Comparison of ENCODE assay signal across 20 cellular contexts in the genomic region with DNA sequence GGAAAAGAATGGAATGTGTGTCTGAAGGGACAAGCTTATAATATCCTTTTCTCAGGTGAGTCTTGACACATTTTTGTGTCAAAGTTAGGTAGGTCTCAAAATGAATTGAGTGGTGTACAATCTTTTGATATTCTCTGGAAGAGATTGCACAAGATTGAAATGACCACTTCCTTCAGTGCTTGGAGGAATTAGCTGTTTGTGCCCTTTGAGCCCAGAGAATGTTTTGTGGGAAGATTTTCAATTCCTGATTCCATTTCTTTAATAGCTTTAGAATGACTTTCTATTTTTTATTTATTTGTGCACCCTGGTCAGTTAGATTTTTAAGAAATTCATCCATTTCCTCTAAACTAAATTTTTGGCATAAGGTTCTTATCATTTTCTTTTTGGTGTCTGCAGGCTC. TPM values are rescaled to one million over a fixed set of nuclear protein-coding genes. Genes with fewer than 3 reads are reported as not detected.
DNase-seq lines count a peak whose midpoint lies in the region; ATAC-seq, FAIRE-seq and TF ChIP-seq lines count a peak whose summit lies in the region.
"Had no signal": no experiment of that assay in that cellular context is flagged by ENCODE, and none has a peak within 500 bp of the region (broad histone marks: within the 10 kb centered on the region; RNA-seq: fewer than 3 reads in every experiment).

No MANE protein-coding gene starts in this region.

- H3K4me1 ChIP-seq in ACC112 (ENCODE audit: control insufficient read depth, insufficient read depth, low read length, unreplicated experiment) = peaks cover 5% of the 10 kb centered on the region
- H3K4me1 ChIP-seq in astrocyte (ENCODE audit: insufficient read depth, low read length) = no peaks in the 10 kb centered on the region

- no peak for FAIRE-seq in astrocyte (lab: Jason Lieb, UNC)
- FAIRE-seq in urothelium cell line (lab: Jason Lieb, UNC) = no peak

- TF ChIP-seq CTCF in astrocyte (IDR thresholded peaks at IDR 0.05; ENCODE audit: insufficient read depth, low read depth, low read length) = no peak
- TF ChIP-seq CTCF in fibroblast of villous mesenchyme (IDR thresholded peaks at IDR 0.05; ENCODE audit: insufficient read depth, low read depth, low read length) = no peak

- no peaks in the 10 kb centered on the region for H4K20me1 ChIP-seq in astrocyte (ENCODE audit: insufficient read depth, low read length)
- H4K20me1 ChIP-seq: BLaER1 had no signal

- H3K27ac Mint-ChIP-seq in astrocyte (ENCODE audit: unreplicated experiment) = no peak overlapping the region
- H3K27ac Mint-ChIP-seq: GM23338 had no signal

- H3K9ac ChIP-seq in astrocyte (ENCODE audit: low read length) = no peak overlapping the region
- H3K9ac ChIP-seq: BLaER1 had no signal

- H3K36me3 ChIP-seq in ACC112 (ENCODE audit: insufficient read depth, low read length) = no peaks in the 10 kb centered on the region
- H3K36me3 ChIP-seq in astrocyte (ENCODE audit: insufficient read depth, low read length) = no peaks in the 10 kb centered on the region
- H3K36me3 ChIP-seq: BLaER1 had no signal

- no peaks in the 10 kb centered on the region for H3K36me3 Mint-ChIP-seq in astrocyte (ENCODE audit: low read depth, unreplicated experiment)

- H3K9me3 ChIP-seq in astrocyte (ENCODE audit: insufficient read depth, low read depth, low read length) = no peaks in the 10 kb centered on the region
- H3K9me3 ChIP-seq: BLaER1 had no signal

- DNase-seq in EH (ENCODE audit: low read depth) = peak; percentile 73
- DNase-seq in astrocyte (ENCODE audit: low read depth) = peak; percentile 3
- peak; percentile 36 for DNase-seq in fibroblast of villous mesenchyme (ENCODE audit: low read depth)
- DNase-seq in urothelium cell line (ENCODE audit: low spot score) = no peak
- DNase-seq: 8988T, KBM-7, NCI-H1092, NCI-H187, NCI-H446, NCI-H82, Right ventricle myocardium superior had no signal

- ATAC-seq in HG02970 (IDR thresholded peaks at IDR 0.05; ENCODE audit: low FRiP score, unreplicated experiment) (no peak), GM18868 (IDR thresholded peaks at IDR 0.05; ENCODE audit: unreplicated experiment) (no peak), HG03175 (IDR thresholded peaks at IDR 0.05; ENCODE audit: unreplicated experiment) (no peak)
- ATAC-seq: GM23338, Panc1, SK-N-SH treated with all-trans-retinoic acid at 6 μM for 48 hours had no signal

- peaks cover 7% of the 10 kb centered on the region for H3K9me3 Mint-ChIP-seq in astrocyte (ENCODE audit: unreplicated experiment)

- H3K27me3 ChIP-seq in ACC112 (ENCODE audit: insufficient read depth, low read length) (no peaks in the 10 kb centered on the region), astrocyte (ENCODE audit: insufficient read depth, low read length) (no peaks in the 10 kb centered on the region)
- H3K27me3 ChIP-seq: BLaER1 had no signal

- no peak overlapping the region for H3K4me2 ChIP-seq in astrocyte (ENCODE audit: low read length)
- H3K4me2 ChIP-seq: BLaER1, GM23338 had no signal

- no peaks in the 10 kb centered on the region for H3K4me1 Mint-ChIP-seq in astrocyte (ENCODE audit: low read depth, unreplicated experiment)
- H3K4me1 Mint-ChIP-seq: GM23338 had no signal

- H3K27me3 Mint-ChIP-seq in astrocyte (ENCODE audit: low read depth, unreplicated experiment) = peaks cover 21% of the 10 kb centered on the region

- H3K27ac ChIP-seq in ACC112 (ENCODE audit: low read depth, low read length) (peak overlapping the region; percentile 39), astrocyte (ENCODE audit: low read depth, low read length) (no peak overlapping the region)
- H3K27ac ChIP-seq: BLaER1, HL-60 had no signal

- H2AFZ ChIP-seq in ACC112 (ENCODE audit: low read length, unreplicated experiment) (no peak overlapping the region), astrocyte (ENCODE audit: low read depth, low read length) (no peak overlapping the region)
- H2AFZ ChIP-seq: GM23338 had no signal

- H3K4me3 ChIP-seq in ACC112 (ENCODE audit: low read depth, low read length) (no peak overlapping the region), astrocyte (ENCODE audit: insufficient read depth, low read depth, low read length) (no peak overlapping the region), fibroblast of villous mesenchyme (ENCODE audit: low read depth, low read length) (no peak overlapping the region)
- H3K4me3 ChIP-seq: BLaER1, GM23338 had no signal

- H3K79me2 ChIP-seq in ACC112 (ENCODE audit: control insufficient read depth, insufficient read depth, low read length, unreplicated experiment) (no peaks in the 10 kb centered on the region), astrocyte (ENCODE audit: insufficient read depth, low read length) (no peaks in the 10 kb centered on the region)

- no peak overlapping the region for H3K4me3 Mint-ChIP-seq in astrocyte (ENCODE audit: unreplicated experiment)
- H3K4me3 Mint-ChIP-seq: GM23338 had no signal

RNA-seq across cellular contexts. Expression of a gene that starts 1.6 kb away (rescaled TPM):
- total RNA-seq in astrocyte = not detected in 2 replicates
- total RNA-seq in fibroblast of villous mesenchyme = not detected in 2 replicates
- total RNA-seq: GM23338 had no signal

RNA-seq across cellular contexts. Expression of a gene that starts 8.4 kb away (rescaled TPM):
- not detected in 2 replicates for total RNA-seq in astrocyte
- total RNA-seq in fibroblast of villous mesenchyme = not detected in 2 replicates
- total RNA-seq: GM23338, Right ventricle myocardium superior had no signal

RNA-seq across cellular contexts. Expression of a gene that starts 35.4 kb away (rescaled TPM):
- not detected in 2 replicates for total RNA-seq in astrocyte
- not detected in 2 replicates for total RNA-seq in fibroblast of villous mesenchyme
- total RNA-seq: GM23338, Right ventricle myocardium superior had no signal
